In the genomic region with DNA sequence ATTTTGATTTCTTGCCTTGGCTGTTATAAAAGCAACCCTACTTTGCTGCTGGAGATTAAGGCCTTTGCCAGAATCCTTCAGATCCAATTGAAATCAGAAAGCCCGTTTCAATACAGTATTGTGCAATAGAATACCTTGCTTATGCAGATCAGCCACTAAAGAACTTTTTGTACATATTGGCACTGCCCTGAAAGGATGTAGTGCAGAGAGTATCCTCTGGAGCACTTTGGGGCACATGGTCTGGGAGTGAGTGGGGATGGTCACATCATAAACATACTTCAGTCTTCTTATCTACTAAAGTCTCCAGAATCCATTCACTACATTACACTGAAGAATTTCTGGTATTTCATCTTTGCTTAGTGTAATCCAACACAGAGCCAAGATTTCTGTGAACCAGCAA, we compare ENCODE assay signal across 32 cellular contexts.
A peak's percentile ranks its signal among the peaks of the same experiment; 100 is the strongest.
DNase-seq lines count a peak whose midpoint lies in the region; TF ChIP-seq lines count a peak whose summit lies in the region.
"Had no signal": no experiment of that assay in that cellular context is flagged by ENCODE, and none has a peak within 500 bp of the region (broad histone marks: within the 10 kb centered on the region; RNA-seq: fewer than 3 reads in every experiment).

No MANE protein-coding gene starts in this region.

- H3K36me3 ChIP-seq in Caco-2 (ENCODE audit: control insufficient read depth, insufficient read depth, low read length): no peaks in the 10 kb centered on the region
- no peaks in the 10 kb centered on the region for H3K36me3 ChIP-seq in SK-N-SH (replicated peaks in 1 of 2; ENCODE audit: control insufficient read depth in 1 of 2, insufficient read depth in 2 of 2, low read length in 1 of 2)
- H3K36me3 ChIP-seq: BE2C, lower lobe of right lung, MG63, suprapubic skin, uterus had no signal

- H2AFZ ChIP-seq in SK-N-SH (ENCODE audit: low read depth): no peak overlapping the region
- H2AFZ ChIP-seq: parathyroid adenoma had no signal

- peak; percentile 65 to 72 for DNase-seq in Caco-2
- no peak for DNase-seq in SK-N-SH
- DNase-seq in fibroblast of peridontal ligament (ENCODE audit: extremely low read depth): peak; percentile 47
- DNase-seq in retinal pigment epithelial cell (ENCODE audit: low read depth): peak; percentile 39
- no peak for DNase-seq in head of caudate nucleus
- DNase-seq in stimulated activated CD4-positive, alpha-beta T cell treated with anti-CD3 and anti-CD28 coated beads, Interleukin-2, amount 100 ng/mL, for 48 hours: no peak
- no peak for DNase-seq in ureter (ENCODE audit: low spot score)
- DNase-seq in NCI-H510A treated with DMSO at 0.1 percent for 48 hours (lab: John Stamatoyannopoulos, UW): no peak
- DNase-seq: activated CD4-positive, alpha-beta memory T cell treated with anti-CD3 and anti-CD28 coated beads, Interleukin-2, amount 10 ng/mL, durations not matched to agents 7 days and 5 days; activated CD4-positive, alpha-beta T cell treated with anti-CD3 and anti-CD28 coated beads for 1 hour; activated CD8-positive, alpha-beta memory T cell treated with anti-CD3 and anti-CD28 coated beads, Interleukin-2, amount 50 U/mL, for 48 hours; anterior cingulate cortex; BE2C; central memory CD4-positive, alpha-beta T cell; H9; KG1; kidney glomerular epithelial cell; lower lobe of right lung; MG63; NCI-H1417; NCI-H2081 treated with DMSO at 0.1 percent for 48 hours; NCI-H345; NCI-H748 treated with DMSO at 0.1 percent for 48 hours; nephron progenitor cell; right cardiac atrium; RPMI8226; stimulated activated naive CD4-positive, alpha-beta T cell; uterus had no signal

- no peaks in the 10 kb centered on the region for H3K27me3 Mint-ChIP-seq in Caco-2 (ENCODE audit: insufficient read depth, unreplicated experiment)
- H3K27me3 Mint-ChIP-seq: activated CD4-positive, alpha-beta memory T cell treated with anti-CD3 and anti-CD28 coated beads, Interleukin-2, amount 10 ng/mL, durations not matched to agents 7 days and 5 days; activated naive CD4-positive, alpha-beta T cell treated with anti-CD3 and anti-CD28 coated beads, Interleukin-2, amount 50 U/mL, for 24 hours; activated T-helper 17 cell treated with anti-CD3 and anti-CD28 coated beads, Interleukin-2, amount 50 U/mL, for 72 hours had no signal

- H3K79me2 ChIP-seq in SK-N-SH (ENCODE audit: insufficient read depth): no peaks in the 10 kb centered on the region
- H3K79me2 ChIP-seq: parathyroid adenoma had no signal

- peaks cover 16% of the 10 kb centered on the region for H3K4me1 Mint-ChIP-seq in Caco-2 (ENCODE audit: low read depth, unreplicated experiment)
- H3K4me1 Mint-ChIP-seq: activated CD4-positive, alpha-beta memory T cell treated with anti-CD3 and anti-CD28 coated beads, Interleukin-2, amount 10 ng/mL, durations not matched to agents 7 days and 5 days; activated naive CD4-positive, alpha-beta T cell treated with anti-CD3 and anti-CD28 coated beads, Interleukin-2, amount 50 U/mL, for 24 hours; activated T-helper 17 cell treated with anti-CD3 and anti-CD28 coated beads, Interleukin-2, amount 50 U/mL, for 72 hours; nephron progenitor cell had no signal

- peaks cover 22% of the 10 kb centered on the region for H3K4me1 ChIP-seq in Caco-2
- no peaks in the 10 kb centered on the region for H3K4me1 ChIP-seq in SK-N-SH (ENCODE audit: control insufficient read depth in 1 of 2, insufficient read depth in 2 of 2, low read depth in 1 of 2, low read length in 1 of 2)
- H3K4me1 ChIP-seq: BE2C, lower lobe of right lung, parathyroid adenoma, suprapubic skin, uterus had no signal

- no peak overlapping the region for H3K4me3 ChIP-seq in Caco-2 (ENCODE audit: low read depth, low read length)
- no peak overlapping the region for H3K4me3 ChIP-seq in SK-N-SH (ENCODE audit: low read depth in 2 of 2, low read length in 1 of 2)
- H3K4me3 ChIP-seq in retinal pigment epithelial cell (ENCODE audit: low read length): no peak overlapping the region
- H3K4me3 ChIP-seq: lower lobe of right lung, MG63, suprapubic skin, uterus had no signal

- no peak overlapping the region for H3K4me3 Mint-ChIP-seq in Caco-2 (ENCODE audit: unreplicated experiment)
- H3K4me3 Mint-ChIP-seq: activated CD4-positive, alpha-beta memory T cell treated with anti-CD3 and anti-CD28 coated beads, Interleukin-2, amount 10 ng/mL, durations not matched to agents 7 days and 5 days; activated naive CD4-positive, alpha-beta T cell treated with anti-CD3 and anti-CD28 coated beads, Interleukin-2, amount 50 U/mL, for 24 hours; activated T-helper 17 cell treated with anti-CD3 and anti-CD28 coated beads, Interleukin-2, amount 50 U/mL, for 72 hours; H9; nephron progenitor cell had no signal

- H3K27ac Mint-ChIP-seq in Caco-2 (ENCODE audit: unreplicated experiment): peak overlapping the region; percentile 51
- H3K27ac Mint-ChIP-seq: activated CD4-positive, alpha-beta memory T cell treated with anti-CD3 and anti-CD28 coated beads, Interleukin-2, amount 10 ng/mL, durations not matched to agents 7 days and 5 days; activated naive CD4-positive, alpha-beta T cell treated with anti-CD3 and anti-CD28 coated beads, Interleukin-2, amount 50 U/mL, for 24 hours; activated T-helper 17 cell treated with anti-CD3 and anti-CD28 coated beads, Interleukin-2, amount 50 U/mL, for 72 hours; H9; nephron progenitor cell had no signal

- H3K36me3 Mint-ChIP-seq in Caco-2 (ENCODE audit: insufficient read depth, unreplicated experiment): no peaks in the 10 kb centered on the region
- H3K36me3 Mint-ChIP-seq: activated naive CD4-positive, alpha-beta T cell treated with anti-CD3 and anti-CD28 coated beads, Interleukin-2, amount 50 U/mL, for 24 hours had no signal

- no peak overlapping the region; a peak in 1 of 4 replicates for H3K27ac ChIP-seq in SK-N-SH (ENCODE audit: low read depth in 2 of 2, low read length in 1 of 2)
- H3K27ac ChIP-seq: lower lobe of right lung, parathyroid adenoma, suprapubic skin, uterus had no signal

- no peaks in the 10 kb centered on the region for H3K27me3 ChIP-seq in Caco-2 (replicated peaks; ENCODE audit: control insufficient read depth, insufficient read depth, low read length)
- no peaks in the 10 kb centered on the region for H3K27me3 ChIP-seq in SK-N-SH (ENCODE audit: insufficient read depth)
- H3K27me3 ChIP-seq: BE2C, MG63, suprapubic skin, uterus had no signal

- BruUV-seq in Caco-2 (replicated peaks; lab: Mats Ljungman, UMichigan): no TSS peak

- no peak for TF ChIP-seq RAD21 in SK-N-SH (IDR thresholded peaks at IDR 0.05; ENCODE audit: low read length)

- intact Hi-C loops in Caco-2 (cut with micrococcal nuclease; ENCODE audit: unreplicated experiment): loop anchor here (1.0 kb wide), 3 partner anchors 41 to 114 kb away; no protein-coding TSS in a partner anchor
- intact Hi-C loops in head of caudate nucleus (cut with DNase I): no loop called here

- TF ChIP-seq EP300 in SK-N-SH (IDR thresholded peaks at IDR 0.05; ENCODE audit: borderline replicate concordance in 1 of 2, low read depth in 1 of 2, low read length in 1 of 2): no peak

- peaks cover 42% of the 10 kb centered on the region for H3K9me3 Mint-ChIP-seq in Caco-2 (ENCODE audit: unreplicated experiment)
- H3K9me3 Mint-ChIP-seq: activated CD4-positive, alpha-beta memory T cell treated with anti-CD3 and anti-CD28 coated beads, Interleukin-2, amount 10 ng/mL, durations not matched to agents 7 days and 5 days; activated T-helper 17 cell treated with anti-CD3 and anti-CD28 coated beads, Interleukin-2, amount 50 U/mL, for 72 hours; H9; nephron progenitor cell had no signal

- H3F3A ChIP-seq in SK-N-SH (replicated peaks; ENCODE audit: insufficient read depth): no peaks in the 10 kb centered on the region

- TF ChIP-seq CTCF in Caco-2 (IDR thresholded peaks at IDR 0.05; ENCODE audit: insufficient read depth in 1 of 2, low read depth in 1 of 2, low read length in 1 of 2, severe bottlenecking in 1 of 2, unreplicated experiment in 1 of 2) (no peak), SK-N-SH (IDR thresholded peaks at IDR 0.05) (no peak), retinal pigment epithelial cell (conservative IDR thresholded peaks at IDR 0.05; ENCODE audit: low read depth, low read length) (no peak)

- no peak overlapping the region for H3K9ac ChIP-seq in SK-N-SH
- H3K9ac ChIP-seq: parathyroid adenoma had no signal

- POLR2A ChIA-PET in Caco-2 (lab: Charles Lee) (no interaction called here), SK-N-SH (lab: Yijun Ruan, JAX) (no interaction called here)

- 20% methylated on average over 1 of the region's 1 CpG for WGBS in SK-N-SH (ENCODE audit: low lambda C conversion rate)

- H3K4me2 ChIP-seq in SK-N-SH: no peak overlapping the region

- H3K9me3 ChIP-seq in Caco-2 (0 out of 2 replicates have a peak, but pooled peaks cover under 1% of the 10 kb centered on the region), SK-N-SH (no peaks in the 10 kb centered on the region)
- H3K9me3 ChIP-seq: BE2C, lower lobe of right lung, MG63, suprapubic skin, uterus had no signal

- CTCF ChIA-PET in Caco-2 (lab: Charles Lee): no interaction called here
- CTCF ChIA-PET in SK-N-SH (lab: Yijun Ruan, JAX): no interaction called here

- no peaks in the 10 kb centered on the region for H4K20me1 ChIP-seq in SK-N-SH (ENCODE audit: insufficient read depth)

- H3K9me2 ChIP-seq in SK-N-SH: no peaks in the 10 kb centered on the region

TF ChIP-seq in SK-N-SH, 30 proteins besides CTCF, POLR2A, EP300 and RAD21:
- no peak for TF ChIP-seq CHD2 (IDR thresholded peaks at IDR 0.05; ENCODE audit: low read length, partially characterized antibody)
- 0 out of 2 replicates have a peak, but pooled peaks have one; percentile 9 for TF ChIP-seq TCF12 (IDR thresholded peaks at IDR 0.05)
- TF ChIP-seq, protein P1, sequence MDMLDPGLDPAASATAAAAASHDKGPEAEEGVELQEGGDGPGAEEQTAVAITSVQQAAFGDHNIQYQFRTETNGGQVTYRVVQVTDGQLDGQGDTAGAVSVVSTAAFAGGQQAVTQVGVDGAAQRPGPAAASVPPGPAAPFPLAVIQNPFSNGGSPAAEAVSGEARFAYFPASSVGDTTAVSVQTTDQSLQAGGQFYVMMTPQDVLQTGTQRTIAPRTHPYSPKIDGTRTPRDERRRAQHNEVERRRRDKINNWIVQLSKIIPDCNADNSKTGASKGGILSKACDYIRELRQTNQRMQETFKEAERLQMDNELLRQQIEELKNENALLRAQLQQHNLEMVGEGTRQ (IDR thresholded peaks at IDR 0.05; ENCODE audit: borderline replicate concordance, low read depth, low read length): no peak
- TF ChIP-seq RCOR1 (IDR thresholded peaks at IDR 0.05; ENCODE audit: low read length): no peak
- TF ChIP-seq SIN3A (IDR thresholded peaks at IDR 0.05; ENCODE audit: borderline replicate concordance, low read depth, low read length): no peak
- TF ChIP-seq FOXM1 (IDR thresholded peaks at IDR 0.05; ENCODE audit: low read depth): no peak
- no peak for TF ChIP-seq MXI1 (IDR thresholded peaks at IDR 0.05; ENCODE audit: low read depth, low read length)

Comparison
In these comparisons a context has a peak if more than half of its experiments do, and no peak if none do; other contexts are left out.
1. DNase-seq: peak in Caco-2 (2 of 2), fibroblast of peridontal ligament (single experiment) and retinal pigment epithelial cell (single experiment); none in SK-N-SH (single experiment), head of caudate nucleus (0 of 42), stimulated activated CD4-positive, alpha-beta T cell treated with anti-CD3 and anti-CD28 coated beads, Interleukin-2, amount 100 ng/mL, for 48 hours (0 of 2), ureter (single experiment) and NCI-H510A treated with DMSO at 0.1 percent for 48 hours (single experiment).